In the genomic region with DNA sequence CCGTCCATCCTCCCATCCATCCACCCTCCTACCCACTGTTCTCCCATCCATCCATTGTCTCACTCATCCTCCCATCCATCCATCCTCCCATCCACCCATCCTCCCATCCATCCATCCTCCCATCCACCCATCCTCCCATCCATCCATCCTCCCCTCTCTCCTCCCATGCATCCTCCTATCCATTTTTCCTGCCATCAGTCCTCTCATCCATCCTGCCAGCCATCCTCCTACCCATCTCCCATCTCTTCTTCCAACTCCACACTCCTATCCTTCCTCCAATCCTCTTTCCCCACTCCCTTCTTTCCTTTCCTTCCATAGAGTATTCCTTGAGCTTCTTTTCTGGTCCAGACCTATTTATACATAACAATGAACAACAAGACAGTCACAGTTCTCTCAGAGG, we compare ENCODE assay signal across 2 cellular contexts.
TF ChIP-seq lines count a peak whose summit lies in the region.

No MANE protein-coding gene starts in this region.

TF ChIP-seq in HepG2, 621 proteins besides CTCF, POLR2A, EP300 and RAD21 (continues in another document):
- TF ChIP-seq, protein P1, sequence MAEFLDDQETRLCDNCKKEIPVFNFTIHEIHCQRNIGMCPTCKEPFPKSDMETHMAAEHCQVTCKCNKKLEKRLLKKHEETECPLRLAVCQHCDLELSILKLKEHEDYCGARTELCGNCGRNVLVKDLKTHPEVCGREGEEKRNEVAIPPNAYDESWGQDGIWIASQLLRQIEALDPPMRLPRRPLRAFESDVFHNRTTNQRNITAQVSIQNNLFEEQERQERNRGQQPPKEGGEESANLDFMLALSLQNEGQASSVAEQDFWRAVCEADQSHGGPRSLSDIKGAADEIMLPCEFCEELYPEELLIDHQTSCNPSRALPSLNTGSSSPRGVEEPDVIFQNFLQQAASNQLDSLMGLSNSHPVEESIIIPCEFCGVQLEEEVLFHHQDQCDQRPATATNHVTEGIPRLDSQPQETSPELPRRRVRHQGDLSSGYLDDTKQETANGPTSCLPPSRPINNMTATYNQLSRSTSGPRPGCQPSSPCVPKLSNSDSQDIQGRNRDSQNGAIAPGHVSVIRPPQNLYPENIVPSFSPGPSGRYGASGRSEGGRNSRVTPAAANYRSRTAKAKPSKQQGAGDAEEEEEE (CRISPR knock-in tag; IDR thresholded peaks at IDR 0.05; ENCODE audit: borderline replicate concordance) = no peak
- TF ChIP-seq ZBTB40 (IDR thresholded peaks at IDR 0.05) = no peak
- TF ChIP-seq ZBTB40 (CRISPR knock-in tag; IDR thresholded peaks at IDR 0.05) = no peak
- 0 out of 2 replicates have a peak, but pooled peaks have one; percentile 67 for TF ChIP-seq ARNT (IDR thresholded peaks at IDR 0.05)
- no peak for TF ChIP-seq ERF (CRISPR knock-in tag; IDR thresholded peaks at IDR 0.05)
- TF ChIP-seq FOXA1 (IDR thresholded peaks at IDR 0.05) = 0 out of 2 replicates have a peak, but pooled peaks have one; percentile 25
- TF ChIP-seq FOXA1 (CRISPR knock-in tag; IDR thresholded peaks at IDR 0.05) = no peak
- TF ChIP-seq, protein P2, sequence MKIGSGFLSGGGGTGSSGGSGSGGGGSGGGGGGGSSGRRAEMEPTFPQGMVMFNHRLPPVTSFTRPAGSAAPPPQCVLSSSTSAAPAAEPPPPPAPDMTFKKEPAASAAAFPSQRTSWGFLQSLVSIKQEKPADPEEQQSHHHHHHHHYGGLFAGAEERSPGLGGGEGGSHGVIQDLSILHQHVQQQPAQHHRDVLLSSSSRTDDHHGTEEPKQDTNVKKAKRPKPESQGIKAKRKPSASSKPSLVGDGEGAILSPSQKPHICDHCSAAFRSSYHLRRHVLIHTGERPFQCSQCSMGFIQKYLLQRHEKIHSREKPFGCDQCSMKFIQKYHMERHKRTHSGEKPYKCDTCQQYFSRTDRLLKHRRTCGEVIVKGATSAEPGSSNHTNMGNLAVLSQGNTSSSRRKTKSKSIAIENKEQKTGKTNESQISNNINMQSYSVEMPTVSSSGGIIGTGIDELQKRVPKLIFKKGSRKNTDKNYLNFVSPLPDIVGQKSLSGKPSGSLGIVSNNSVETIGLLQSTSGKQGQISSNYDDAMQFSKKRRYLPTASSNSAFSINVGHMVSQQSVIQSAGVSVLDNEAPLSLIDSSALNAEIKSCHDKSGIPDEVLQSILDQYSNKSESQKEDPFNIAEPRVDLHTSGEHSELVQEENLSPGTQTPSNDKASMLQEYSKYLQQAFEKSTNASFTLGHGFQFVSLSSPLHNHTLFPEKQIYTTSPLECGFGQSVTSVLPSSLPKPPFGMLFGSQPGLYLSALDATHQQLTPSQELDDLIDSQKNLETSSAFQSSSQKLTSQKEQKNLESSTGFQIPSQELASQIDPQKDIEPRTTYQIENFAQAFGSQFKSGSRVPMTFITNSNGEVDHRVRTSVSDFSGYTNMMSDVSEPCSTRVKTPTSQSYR (CRISPR knock-in tag; IDR thresholded peaks at IDR 0.05; ENCODE audit: borderline replicate concordance) = no peak

TF ChIP-seq in K562, 482 proteins besides CTCF, POLR2A, EP300 and RAD21:
- peak; percentile 59; the same call in 1 of the 2 replicates for TF ChIP-seq ZNF263 (CRISPR knock-in tag; IDR thresholded peaks at IDR 0.05; ENCODE audit: borderline replicate concordance)
- TF ChIP-seq NR2C1 (IDR thresholded peaks at IDR 0.05) = no peak
- TF ChIP-seq NR2C1 (tag; IDR thresholded peaks at IDR 0.05) = no peak
- no peak for TF ChIP-seq RREB1 (CRISPR knock-in tag; IDR thresholded peaks at IDR 0.05)
